12 cellular contexts compared by ENCODE assay signal in the genomic region with DNA sequence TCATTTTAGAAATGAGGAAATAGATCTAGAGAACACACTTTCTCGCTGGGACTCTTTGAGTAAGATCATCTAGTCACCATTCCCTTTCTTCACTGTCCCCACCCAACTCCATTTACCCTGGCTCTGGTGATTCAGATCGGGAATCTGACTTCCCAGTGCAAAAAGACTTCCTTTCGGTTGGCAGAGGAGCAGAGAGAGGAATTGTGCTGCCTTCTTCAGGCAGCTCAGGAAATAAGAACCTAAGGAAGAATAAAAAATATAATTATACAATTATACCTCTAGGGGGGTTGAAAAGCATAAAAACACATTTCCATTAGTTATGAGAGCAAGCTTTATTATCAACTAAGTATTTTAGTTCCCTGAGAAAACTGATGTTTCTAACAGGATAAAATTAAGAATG. TPM values are rescaled to one million over a fixed set of nuclear protein-coding genes. Genes with fewer than 3 reads are reported as not detected.
DNase-seq lines count a peak whose midpoint lies in the region; ATAC-seq, FAIRE-seq and TF ChIP-seq lines count a peak whose summit lies in the region.
"Had no signal": no experiment of that assay in that cellular context is flagged by ENCODE, and none has a peak within 500 bp of the region (broad histone marks: within the 10 kb centered on the region; RNA-seq: fewer than 3 reads in every experiment).

No MANE protein-coding gene starts in this region.

- no peak for ATAC-seq in foreskin keratinocyte
- no peak for ATAC-seq in GM19023 (IDR thresholded peaks at IDR 0.05; ENCODE audit: unreplicated experiment)

- H3K27ac ChIP-seq in VCaP = no peak overlapping the region
- H3K27ac ChIP-seq in foreskin keratinocyte = no peak overlapping the region
- H3K27ac ChIP-seq: SJSA1 had no signal

- no peak for TF ChIP-seq POLR2A in H54 (IDR thresholded peaks at IDR 0.05; ENCODE audit: low read depth, low read length)

- TF ChIP-seq CTCF in VCaP (conservative IDR thresholded peaks at IDR 0.05) = peak; percentile 56
- peak; percentile 66 for TF ChIP-seq CTCF in foreskin keratinocyte (conservative IDR thresholded peaks at IDR 0.05)

- DNase-seq in AG08396 (ENCODE audit: low spot score) (peak; percentile 22), H54 (ENCODE audit: insufficient read length, low spot score) (no peak), foreskin keratinocyte (peak in 1 of 2 donors; percentile 7), middle frontal gyrus (ENCODE audit: extremely low spot score, low spot score) (no peak), NCI-H1105 (lab: John Stamatoyannopoulos, UW) (no peak), NCI-H345 (lab: John Stamatoyannopoulos, UW) (no peak)
- DNase-seq: activated B cell treated with CpG ODN at 0.5 μM for 24 hours; activated T-cell treated with anti-CD3 and anti-CD28 coated beads, Interleukin-2, amount 50 U/mL, for 24 hours; NCI-H510A treated with DMSO at 0.1 percent for 48 hours had no signal

- FAIRE-seq in H54 (lab: Jason Lieb, UNC) = peak; percentile 53

- H3K4me1 ChIP-seq in foreskin keratinocyte = peaks cover 3% of the 10 kb centered on the region
- H3K4me1 ChIP-seq: SJSA1 had no signal

- no peaks in the 10 kb centered on the region for H3K27me3 ChIP-seq in foreskin keratinocyte
- H3K27me3 ChIP-seq: SJSA1 had no signal

RNA-seq across cellular contexts. Expression of gene MPP4, which starts 9.3 kb away (rescaled TPM):
- 0.88 and 1.3 TPM in 2 replicates for total RNA-seq in foreskin keratinocyte
- 0.31 and 0.56 TPM in 2 replicates for polyA plus RNA-seq in foreskin keratinocyte
- total RNA-seq: activated B cell treated with CpG ODN at 0.5 μM for 24 hours had no signal
